ENCODE assay signal across 3 cellular contexts in the genomic region with DNA sequence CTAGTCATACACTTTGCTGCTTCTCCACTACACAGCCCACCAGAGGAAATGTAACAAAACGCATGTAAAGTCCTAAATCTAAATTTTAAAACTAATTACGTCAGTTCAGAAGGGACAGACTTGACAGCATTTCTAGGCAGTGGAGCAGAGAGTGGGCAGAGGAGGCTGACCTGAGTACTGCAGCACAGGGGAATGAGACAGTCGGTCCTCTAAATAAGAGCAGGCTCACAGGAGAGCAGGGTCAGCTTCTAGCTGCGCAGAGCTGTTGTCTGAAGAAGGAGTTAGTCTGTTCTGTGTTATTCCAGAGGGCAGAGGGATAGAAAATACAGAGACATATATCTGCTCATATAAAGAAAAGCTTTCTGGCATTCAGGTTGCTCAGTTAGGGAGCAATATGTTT.
TF ChIP-seq lines count a peak whose summit lies in the region.

No MANE protein-coding gene starts in this region.

TF ChIP-seq in HepG2, 621 proteins besides CTCF, POLR2A, EP300 and RAD21:
- TF ChIP-seq MTF2 (CRISPR knock-in tag; IDR thresholded peaks at IDR 0.05; ENCODE audit: borderline replicate concordance): no peak

TF ChIP-seq in GM12878, 131 proteins besides CTCF, POLR2A, EP300 and RAD21 (continues in another document):
- TF ChIP-seq, protein P1, sequence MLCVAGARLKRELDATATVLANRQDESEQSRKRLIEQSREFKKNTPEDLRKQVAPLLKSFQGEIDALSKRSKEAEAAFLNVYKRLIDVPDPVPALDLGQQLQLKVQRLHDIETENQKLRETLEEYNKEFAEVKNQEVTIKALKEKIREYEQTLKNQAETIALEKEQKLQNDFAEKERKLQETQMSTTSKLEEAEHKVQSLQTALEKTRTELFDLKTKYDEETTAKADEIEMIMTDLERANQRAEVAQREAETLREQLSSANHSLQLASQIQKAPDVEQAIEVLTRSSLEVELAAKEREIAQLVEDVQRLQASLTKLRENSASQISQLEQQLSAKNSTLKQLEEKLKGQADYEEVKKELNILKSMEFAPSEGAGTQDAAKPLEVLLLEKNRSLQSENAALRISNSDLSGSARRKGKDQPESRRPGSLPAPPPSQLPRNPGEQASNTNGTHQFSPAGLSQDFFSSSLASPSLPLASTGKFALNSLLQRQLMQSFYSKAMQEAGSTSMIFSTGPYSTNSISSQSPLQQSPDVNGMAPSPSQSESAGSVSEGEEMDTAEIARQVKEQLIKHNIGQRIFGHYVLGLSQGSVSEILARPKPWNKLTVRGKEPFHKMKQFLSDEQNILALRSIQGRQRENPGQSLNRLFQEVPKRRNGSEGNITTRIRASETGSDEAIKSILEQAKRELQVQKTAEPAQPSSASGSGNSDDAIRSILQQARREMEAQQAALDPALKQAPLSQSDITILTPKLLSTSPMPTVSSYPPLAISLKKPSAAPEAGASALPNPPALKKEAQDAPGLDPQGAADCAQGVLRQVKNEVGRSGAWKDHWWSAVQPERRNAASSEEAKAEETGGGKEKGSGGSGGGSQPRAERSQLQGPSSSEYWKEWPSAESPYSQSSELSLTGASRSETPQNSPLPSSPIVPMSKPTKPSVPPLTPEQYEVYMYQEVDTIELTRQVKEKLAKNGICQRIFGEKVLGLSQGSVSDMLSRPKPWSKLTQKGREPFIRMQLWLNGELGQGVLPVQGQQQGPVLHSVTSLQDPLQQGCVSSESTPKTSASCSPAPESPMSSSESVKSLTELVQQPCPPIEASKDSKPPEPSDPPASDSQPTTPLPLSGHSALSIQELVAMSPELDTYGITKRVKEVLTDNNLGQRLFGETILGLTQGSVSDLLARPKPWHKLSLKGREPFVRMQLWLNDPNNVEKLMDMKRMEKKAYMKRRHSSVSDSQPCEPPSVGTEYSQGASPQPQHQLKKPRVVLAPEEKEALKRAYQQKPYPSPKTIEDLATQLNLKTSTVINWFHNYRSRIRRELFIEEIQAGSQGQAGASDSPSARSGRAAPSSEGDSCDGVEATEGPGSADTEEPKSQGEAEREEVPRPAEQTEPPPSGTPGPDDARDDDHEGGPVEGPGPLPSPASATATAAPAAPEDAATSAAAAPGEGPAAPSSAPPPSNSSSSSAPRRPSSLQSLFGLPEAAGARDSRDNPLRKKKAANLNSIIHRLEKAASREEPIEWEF (IDR thresholded peaks at IDR 0.05; ENCODE audit: insufficient replicate concordance, low read depth, low read length): no peak
- TF ChIP-seq BRCA1 (IDR thresholded peaks at IDR 0.05; ENCODE audit: low read depth, low read length): no peak
- TF ChIP-seq, protein P2, sequence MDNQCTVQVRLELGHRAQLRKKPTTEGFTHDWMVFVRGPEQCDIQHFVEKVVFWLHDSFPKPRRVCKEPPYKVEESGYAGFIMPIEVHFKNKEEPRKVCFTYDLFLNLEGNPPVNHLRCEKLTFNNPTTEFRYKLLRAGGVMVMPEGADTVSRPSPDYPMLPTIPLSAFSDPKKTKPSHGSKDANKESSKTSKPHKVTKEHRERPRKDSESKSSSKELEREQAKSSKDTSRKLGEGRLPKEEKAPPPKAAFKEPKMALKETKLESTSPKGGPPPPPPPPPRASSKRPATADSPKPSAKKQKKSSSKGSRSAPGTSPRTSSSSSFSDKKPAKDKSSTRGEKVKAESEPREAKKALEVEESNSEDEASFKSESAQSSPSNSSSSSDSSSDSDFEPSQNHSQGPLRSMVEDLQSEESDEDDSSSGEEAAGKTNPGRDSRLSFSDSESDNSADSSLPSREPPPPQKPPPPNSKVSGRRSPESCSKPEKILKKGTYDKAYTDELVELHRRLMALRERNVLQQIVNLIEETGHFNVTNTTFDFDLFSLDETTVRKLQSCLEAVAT (IDR thresholded peaks at IDR 0.05): no peak
- no peak for TF ChIP-seq TCF7 (IDR thresholded peaks at IDR 0.05; ENCODE audit: borderline replicate concordance)
- TF ChIP-seq POLR2AphosphoS5 (IDR thresholded peaks at IDR 0.05; ENCODE audit: low read length): no peak
- TF ChIP-seq BMI1 (IDR thresholded peaks at IDR 0.05; ENCODE audit: borderline replicate concordance): no peak
- TF ChIP-seq ESRRA (IDR thresholded peaks at IDR 0.05; ENCODE audit: low read length): no peak
- no peak for TF ChIP-seq SPI1 (IDR thresholded peaks at IDR 0.05; ENCODE audit: borderline replicate concordance, insufficient read depth, low read depth, low read length)
- TF ChIP-seq MTA2 (IDR thresholded peaks at IDR 0.05; ENCODE audit: low read depth): no peak
- no peak for TF ChIP-seq RFX5 (IDR thresholded peaks at IDR 0.05; ENCODE audit: low read depth, low read length)
- TF ChIP-seq SMAD5 (IDR thresholded peaks at IDR 0.05; ENCODE audit: low read depth): no peak
- no peak for TF ChIP-seq KLF5 (IDR thresholded peaks at IDR 0.05; ENCODE audit: partially characterized antibody)
- TF ChIP-seq MEF2A (IDR thresholded peaks at IDR 0.05; ENCODE audit: insufficient read depth, low read depth, low read length): no peak
- TF ChIP-seq, protein P3, sequence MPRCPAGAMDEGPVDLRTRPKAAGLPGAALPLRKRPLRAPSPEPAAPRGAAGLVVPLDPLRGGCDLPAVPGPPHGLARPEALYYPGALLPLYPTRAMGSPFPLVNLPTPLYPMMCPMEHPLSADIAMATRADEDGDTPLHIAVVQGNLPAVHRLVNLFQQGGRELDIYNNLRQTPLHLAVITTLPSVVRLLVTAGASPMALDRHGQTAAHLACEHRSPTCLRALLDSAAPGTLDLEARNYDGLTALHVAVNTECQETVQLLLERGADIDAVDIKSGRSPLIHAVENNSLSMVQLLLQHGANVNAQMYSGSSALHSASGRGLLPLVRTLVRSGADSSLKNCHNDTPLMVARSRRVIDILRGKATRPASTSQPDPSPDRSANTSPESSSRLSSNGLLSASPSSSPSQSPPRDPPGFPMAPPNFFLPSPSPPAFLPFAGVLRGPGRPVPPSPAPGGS (IDR thresholded peaks at IDR 0.05; ENCODE audit: borderline replicate concordance, insufficient read depth, low read depth, low read length, poor library complexity, severe bottlenecking): no peak
- TF ChIP-seq, protein P4, sequence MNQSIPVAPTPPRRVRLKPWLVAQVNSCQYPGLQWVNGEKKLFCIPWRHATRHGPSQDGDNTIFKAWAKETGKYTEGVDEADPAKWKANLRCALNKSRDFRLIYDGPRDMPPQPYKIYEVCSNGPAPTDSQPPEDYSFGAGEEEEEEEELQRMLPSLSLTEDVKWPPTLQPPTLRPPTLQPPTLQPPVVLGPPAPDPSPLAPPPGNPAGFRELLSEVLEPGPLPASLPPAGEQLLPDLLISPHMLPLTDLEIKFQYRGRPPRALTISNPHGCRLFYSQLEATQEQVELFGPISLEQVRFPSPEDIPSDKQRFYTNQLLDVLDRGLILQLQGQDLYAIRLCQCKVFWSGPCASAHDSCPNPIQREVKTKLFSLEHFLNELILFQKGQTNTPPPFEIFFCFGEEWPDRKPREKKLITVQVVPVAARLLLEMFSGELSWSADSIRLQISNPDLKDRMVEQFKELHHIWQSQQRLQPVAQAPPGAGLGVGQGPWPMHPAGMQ (IDR thresholded peaks at IDR 0.05; ENCODE audit: borderline replicate concordance): no peak

TF ChIP-seq in HEK293T, 16 proteins besides CTCF, POLR2A, EP300 and RAD21:
- TF ChIP-seq, protein P5, sequence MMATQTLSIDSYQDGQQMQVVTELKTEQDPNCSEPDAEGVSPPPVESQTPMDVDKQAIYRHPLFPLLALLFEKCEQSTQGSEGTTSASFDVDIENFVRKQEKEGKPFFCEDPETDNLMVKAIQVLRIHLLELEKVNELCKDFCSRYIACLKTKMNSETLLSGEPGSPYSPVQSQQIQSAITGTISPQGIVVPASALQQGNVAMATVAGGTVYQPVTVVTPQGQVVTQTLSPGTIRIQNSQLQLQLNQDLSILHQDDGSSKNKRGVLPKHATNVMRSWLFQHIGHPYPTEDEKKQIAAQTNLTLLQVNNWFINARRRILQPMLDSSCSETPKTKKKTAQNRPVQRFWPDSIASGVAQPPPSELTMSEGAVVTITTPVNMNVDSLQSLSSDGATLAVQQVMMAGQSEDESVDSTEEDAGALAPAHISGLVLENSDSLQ (IDR thresholded peaks at IDR 0.05): no peak
- TF ChIP-seq ZNF384 (IDR thresholded peaks at IDR 0.05): no peak
- TF ChIP-seq BHLHE40 (IDR thresholded peaks at IDR 0.05; ENCODE audit: borderline replicate concordance): no peak
- TF ChIP-seq HDGF (IDR thresholded peaks at IDR 0.05; ENCODE audit: borderline replicate concordance): no peak
